In the genomic region with DNA sequence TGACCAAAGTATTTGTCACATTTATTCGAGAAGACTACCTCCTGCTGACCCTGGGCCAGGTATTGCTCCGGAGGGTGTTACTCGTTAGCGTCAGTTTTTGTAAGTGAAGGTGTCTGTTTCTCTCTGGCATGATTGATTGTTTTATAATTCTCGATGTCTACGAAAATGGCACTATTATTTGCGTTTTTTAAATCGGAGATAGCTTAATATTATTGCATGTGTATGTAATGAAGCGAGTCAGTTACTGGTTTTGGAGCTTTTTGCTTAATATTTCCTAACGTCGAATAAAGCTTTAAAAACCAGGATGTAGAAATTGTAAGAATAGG, we compare ENCODE assay signal across 8 cellular contexts. TPM values are rescaled to one million over a fixed set of nuclear protein-coding genes. Genes with fewer than 3 reads are reported as not detected.
A peak's percentile ranks its signal among the peaks of the same experiment; 100 is the strongest.
DNase-seq lines count a peak whose midpoint lies in the region; ATAC-seq and TF ChIP-seq lines count a peak whose summit lies in the region.

No MANE protein-coding gene starts in this region.

- H3K9me3 Mint-ChIP-seq in MCF 10A (ENCODE audit: unreplicated experiment) = no peaks in the 10 kb centered on the region

- no peak for ATAC-seq in heart right ventricle
- ATAC-seq in Right ventricle myocardium superior (ENCODE audit: poor library complexity) = no peak
- ATAC-seq in aorta (ENCODE audit: low FRiP score) = no peak

- peak overlapping the region; percentile 100 for H3K27ac Mint-ChIP-seq in MCF 10A (ENCODE audit: low read depth, unreplicated experiment)

- H3K4me1 ChIP-seq in heart right ventricle (peaks cover 2 to 30% (median 18%) of the 10 kb centered on the region in 9 donors), mesodermal cell (ENCODE audit: control insufficient read depth, insufficient read depth, low read length, poor library complexity, severe bottlenecking) (peaks cover 14% of the 10 kb centered on the region), aorta (ENCODE audit: control insufficient read depth in 1 of 2, insufficient read depth in 2 of 2, low read length in 2 of 2) (no peaks in the 10 kb centered on the region)

- peak overlapping the region; percentile 83 to 98 (median 90) for H3K27ac ChIP-seq in heart right ventricle
- peak overlapping the region; percentile 98 for H3K27ac ChIP-seq in mesodermal cell (ENCODE audit: low read depth, low read length, severe bottlenecking)
- no peak overlapping the region for H3K27ac ChIP-seq in aorta (ENCODE audit: low read depth in 1 of 2, low read length in 2 of 2)

- TSS peak; percentile 80 for BruUV-seq in MCF 10A (replicated peaks; lab: Mats Ljungman, UMichigan)

- CTCF ChIA-PET in MCF 10A (lab: Yijun Ruan, JAX) = interaction anchor here (0.6 to 3.5 kb wide), 5 partner anchors 34 to 325 kb away, joined by 3 to 15 read pairs (median 3); no protein-coding TSS in a partner anchor

- DNase-seq in heart right ventricle = no peak
- no peak for DNase-seq in Right ventricle myocardium superior
- no peak for DNase-seq in MCF 10A (ENCODE audit: unreplicated experiment)
- DNase-seq in aorta = no peak
- DNase-seq in GDM1 (lab: John Stamatoyannopoulos, UW) = no peak
- no peak for DNase-seq in NCI-H146 treated with DMSO at 0.1 percent for 48 hours (lab: John Stamatoyannopoulos, UW; ENCODE audit: unreplicated experiment)
- DNase-seq in GM19240 (ENCODE audit: insufficient read length, low spot score) = no peak

- intact Hi-C loops in heart right ventricle (cut with DNase I) = no loop called here
- intact Hi-C loops in Right ventricle myocardium superior (cut with DNase I) = no loop called here
- intact Hi-C loops in MCF 10A (cut with micrococcal nuclease) = no loop called here
- intact Hi-C loops in aorta (cut with DNase I) = no loop called here

- H3K27me3 Mint-ChIP-seq in MCF 10A (ENCODE audit: insufficient read depth, unreplicated experiment) = no peaks in the 10 kb centered on the region

- WGBS in heart right ventricle, 2 donors = 0 to 1% methylated on average over 11 of the region's 11 CpGs
- WGBS in mesodermal cell (ENCODE audit: insufficient coverage in 2 of 2), 2 experiments = 0% methylated on average over 4 to 8 of the region's 11 CpGs
- WGBS in aorta, 2 donors = 0 to 1% methylated on average over 11 of the region's 11 CpGs

- H3K4me3 ChIP-seq in heart right ventricle (peak overlapping the region; percentile 55 to 86 (median 74)), mesodermal cell (ENCODE audit: extremely low read depth, insufficient read depth, low read length, poor library complexity, severe bottlenecking) (peak overlapping the region; percentile 79), aorta (ENCODE audit: low read length in 2 of 2) (peak overlapping the region; percentile 56 to 76)

- POLR2A ChIA-PET in MCF 10A (lab: Yijun Ruan, JAX) = interaction anchor here (0.6 to 3.2 kb wide), 19 partner anchors 10 to 1388 kb away, joined by 3 to 20 read pairs (median 4); a partner anchor contains a TSS

- peaks cover 0 to under 1% (median 0%) of the 10 kb centered on the region in 9 donors for H3K36me3 ChIP-seq in heart right ventricle
- H3K36me3 ChIP-seq in mesodermal cell (ENCODE audit: control insufficient read depth, insufficient read depth, low read length) = peaks cover 3% of the 10 kb centered on the region
- no peaks in the 10 kb centered on the region for H3K36me3 ChIP-seq in aorta (ENCODE audit: control insufficient read depth in 1 of 2, insufficient read depth in 2 of 2, low read length in 1 of 2)

- H3K36me3 Mint-ChIP-seq in MCF 10A (ENCODE audit: insufficient read depth, unreplicated experiment) = no peaks in the 10 kb centered on the region

- H3K4me3 Mint-ChIP-seq in MCF 10A (ENCODE audit: unreplicated experiment) = peak overlapping the region; percentile 98

- no peaks in the 10 kb centered on the region for H3K9me3 ChIP-seq in heart right ventricle
- no peaks in the 10 kb centered on the region for H3K9me3 ChIP-seq in mesodermal cell (ENCODE audit: control insufficient read depth, low read length)
- H3K9me3 ChIP-seq in aorta (ENCODE audit: control insufficient read depth, low read length) = no peaks in the 10 kb centered on the region

- TF ChIP-seq CTCF in heart right ventricle (IDR thresholded peaks at IDR 0.05) (no peak), MCF 10A (IDR thresholded peaks at IDR 0.05; ENCODE audit: unreplicated experiment) (no peak)

- H3K4me1 Mint-ChIP-seq in MCF 10A (ENCODE audit: insufficient read depth, unreplicated experiment) = peaks cover 46% of the 10 kb centered on the region

- H3K27me3 ChIP-seq in heart right ventricle (no peaks in the 10 kb centered on the region), aorta (ENCODE audit: control insufficient read depth in 1 of 2, insufficient read depth in 2 of 2, low read length in 1 of 2) (no peaks in the 10 kb centered on the region)

RNA-seq across cellular contexts. Expression of a gene that starts 0.4 kb away (rescaled TPM):
- 10 to 100 TPM; 14.7 to 29.0 (median 19.5) TPM for total RNA-seq in heart right ventricle
- polyA plus RNA-seq in heart right ventricle = 1 to 10 TPM; 3.0 to 6.4 TPM
- 14.3 TPM for total RNA-seq in Right ventricle myocardium superior
- total RNA-seq in MCF 10A (2022) = 10.1 and 10.3 TPM in 2 replicates
- 23.1 TPM for polyA plus RNA-seq in mesodermal cell (2013, experiment 1 of 2)
- polyA plus RNA-seq in mesodermal cell (2013, experiment 2 of 2) = 26.5 TPM
- total RNA-seq in aorta = 10 to 100 TPM in 1 of 2 donors, 1 to 10 TPM in 1; 9.3 to 15.5 TPM
- 1 to 10 TPM in 1 of 2 donors, under 1 TPM in 1; 0.38 to 4.9 TPM for polyA plus RNA-seq in aorta

RNA-seq across cellular contexts. Expression of a gene that starts 0.7 kb away (rescaled TPM):
- total RNA-seq in heart right ventricle (1 to 10 TPM; 1.4 to 3.3 (median 1.9) TPM), Right ventricle myocardium superior (1.5 TPM), MCF 10A (2022) (15.5 and 23.9 TPM in 2 replicates), aorta (1 to 10 TPM; 2.8 to 4.5 TPM)
- polyA plus RNA-seq in heart right ventricle (under 1 TPM; 0.59 to 0.62 TPM), aorta (under 1 TPM; 0.25 to 0.97 TPM)
- polyA plus RNA-seq in mesodermal cell (2013, experiment 1 of 2) = 25.8 TPM
- 23.6 TPM for polyA plus RNA-seq in mesodermal cell (2013, experiment 2 of 2)

Comparison
In these comparisons a context has a peak if more than half of its experiments do, and no peak if none do; other contexts are left out.
1. H3K27ac ChIP-seq: peak in heart right ventricle (10 of 10) and mesodermal cell (single experiment); none in aorta (0 of 2).
2. Peak in every context shown above with its lines, with median percentiles within 50 percentile points of each other: H3K4me3 ChIP-seq.